Comparison of ENCODE assay signal across 10 cellular contexts in the genomic region with DNA sequence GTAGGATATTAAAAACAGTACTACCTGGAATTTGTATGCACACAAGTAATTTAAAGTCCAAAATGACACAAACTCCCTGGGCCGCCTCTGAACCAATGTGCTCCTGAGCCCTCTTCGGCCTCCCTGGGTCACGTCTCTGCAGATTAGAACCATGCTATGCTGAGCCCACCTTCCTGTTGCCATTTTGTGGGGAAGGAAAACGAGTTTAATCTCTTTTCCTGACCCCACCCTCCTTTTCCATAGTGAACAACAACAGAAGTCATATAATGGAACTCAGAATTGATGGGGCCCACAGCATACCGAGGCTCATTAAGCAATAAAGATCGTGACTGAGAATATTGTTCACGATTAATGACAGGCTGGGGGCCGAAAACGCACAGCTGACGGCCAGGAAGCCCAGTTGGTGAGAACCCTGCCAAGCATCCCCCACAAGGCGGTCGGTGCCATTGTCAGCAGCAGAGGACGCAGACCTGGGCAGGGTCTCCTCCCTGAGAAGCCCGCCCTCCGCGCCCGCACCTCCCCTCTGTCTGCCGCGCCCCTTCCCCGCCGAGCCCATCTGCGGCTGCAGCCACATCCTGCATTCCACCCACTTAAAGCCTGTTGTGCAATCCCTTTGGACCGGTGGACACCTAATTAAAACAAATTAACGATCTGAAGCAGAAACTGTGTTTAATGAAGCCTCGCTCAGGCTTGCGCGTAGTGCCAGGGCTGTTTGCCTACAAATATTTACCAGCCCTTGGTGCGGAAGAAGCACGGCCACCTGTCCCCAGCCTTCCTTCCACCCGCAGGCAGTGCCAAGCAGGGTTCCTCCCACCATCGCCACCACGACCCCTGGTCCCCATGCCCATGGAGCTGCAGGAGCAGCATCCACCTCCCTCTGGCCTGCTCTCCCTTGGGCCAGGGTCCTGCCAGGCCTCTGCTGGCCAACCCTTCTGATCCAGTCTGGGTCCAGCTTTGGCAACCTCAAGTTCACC.
A peak's percentile ranks its signal among the peaks of the same experiment; 100 is the strongest.
DNase-seq lines count a peak whose midpoint lies in the region; ATAC-seq and TF ChIP-seq lines count a peak whose summit lies in the region.
"Had no signal": no experiment of that assay in that cellular context is flagged by ENCODE, and none has a peak within 500 bp of the region (broad histone marks: within the 10 kb centered on the region; RNA-seq: fewer than 3 reads in every experiment).

No MANE protein-coding gene starts in this region.

- H3K9me3 ChIP-seq in hepatocyte (ENCODE audit: low read depth) = no peaks in the 10 kb centered on the region
- H3K9me3 ChIP-seq: adrenal gland had no signal

- H3K27me3 ChIP-seq in dorsolateral prefrontal cortex = no peaks in the 10 kb centered on the region
- no peaks in the 10 kb centered on the region for H3K27me3 ChIP-seq in hepatocyte
- H3K27me3 ChIP-seq: adrenal gland had no signal

- H2AFZ ChIP-seq in hepatocyte = no peak overlapping the region

- H3K4me3 ChIP-seq in dorsolateral prefrontal cortex = peak overlapping the region in 1 of 59 donors; percentile 17
- H3K4me3 ChIP-seq in hepatocyte = no peak overlapping the region
- H3K4me3 ChIP-seq: adrenal gland had no signal

- H3K4me1 ChIP-seq in hepatocyte (ENCODE audit: insufficient read depth) = no peaks in the 10 kb centered on the region
- H3K4me1 ChIP-seq: adrenal gland had no signal

- H3K27ac ChIP-seq in dorsolateral prefrontal cortex = no peak overlapping the region
- no peak overlapping the region for H3K27ac ChIP-seq in hepatocyte
- H3K27ac ChIP-seq: adrenal gland, WERI-Rb-1 had no signal

- no peaks in the 10 kb centered on the region for H3K9me2 ChIP-seq in hepatocyte (replicated peaks; ENCODE audit: insufficient read depth)

- 86% methylated on average over 32 of the region's 32 CpGs for WGBS in hepatocyte (ENCODE audit: low lambda C conversion rate, missing lambda C conversion rate)

- no peak for ATAC-seq in HG03108 (IDR thresholded peaks at IDR 0.05; ENCODE audit: unreplicated experiment)

- H3K36me3 ChIP-seq in hepatocyte (replicated peaks; ENCODE audit: insufficient read depth, low read depth) = no peaks in the 10 kb centered on the region
- H3K36me3 ChIP-seq: adrenal gland, WERI-Rb-1 had no signal

- DNase-seq in KBM-7 (peak; percentile 63), NCI-H345 treated with DMSO at 0.1 percent for 48 hours (lab: John Stamatoyannopoulos, UW; ENCODE audit: unreplicated experiment) (peak; percentile 9), dorsolateral prefrontal cortex (peak in 6 of 10 donors; percentile 3 to 40 (median 31)), renal cortical epithelial cell (ENCODE audit: low read depth) (peak; percentile 85), NCI-H2227 treated with DMSO at 0.1 percent for 48 hours (lab: John Stamatoyannopoulos, UW) (no peak), hepatocyte (ENCODE audit: low spot score) (no peak)
- no peak for DNase-seq in activated naive CD4-positive, alpha-beta T cell treated with anti-CD3 and anti-CD28 coated beads, Interleukin-2, amount 50 U/mL, for 16 hours
- DNase-seq: WERI-Rb-1 had no signal

- H3K79me2 ChIP-seq in hepatocyte = no peaks in the 10 kb centered on the region

- H4K20me1 ChIP-seq in hepatocyte (ENCODE audit: insufficient read depth, poor library complexity, severe bottlenecking) = no peaks in the 10 kb centered on the region

- in situ Hi-C loops in KBM-7 (cut with MboI; ENCODE audit: low pct_unique_long_range_greater_than_20kb, low sequenced_read_pairs) = no loop called here

- TF ChIP-seq CTCF in dorsolateral prefrontal cortex (IDR thresholded peaks at IDR 0.05 in 54 of 56, conservative IDR thresholded peaks at IDR 0.05 in 2 of 56; ENCODE audit: low read depth in 1 of 56, partially characterized antibody in 56 of 56) (no peak), hepatocyte (IDR thresholded peaks at IDR 0.05; ENCODE audit: poor library complexity) (no peak)

- intact Hi-C loops in dorsolateral prefrontal cortex (cut with DNase I) = no loop called here

- H3K4me2 ChIP-seq in hepatocyte = no peak overlapping the region

Comparison
In these comparisons a context has a peak if more than half of its experiments do, and no peak if none do; other contexts are left out.
1. DNase-seq: peak in KBM-7 (single experiment), NCI-H345 treated with DMSO at 0.1 percent for 48 hours (single experiment), dorsolateral prefrontal cortex (6 of 10) and renal cortical epithelial cell (single experiment); none in NCI-H2227 treated with DMSO at 0.1 percent for 48 hours (single experiment), hepatocyte (single experiment) and activated naive CD4-positive, alpha-beta T cell treated with anti-CD3 and anti-CD28 coated beads, Interleukin-2, amount 50 U/mL, for 16 hours (single experiment).